20 cellular contexts compared by ENCODE assay signal in genomic region chr4:186919340-186919739, GRCh38.
DNase-seq lines count a peak whose midpoint lies in the region; ATAC-seq and TF ChIP-seq lines count a peak whose summit lies in the region.
"Had no signal": no experiment of that assay in that cellular context is flagged by ENCODE, and none has a peak within 500 bp of the region (broad histone marks: within the 10 kb centered on the region; RNA-seq: fewer than 3 reads in every experiment).

No MANE protein-coding gene starts in this region.

- TF ChIP-seq CTCF in MCF 10A (IDR thresholded peaks at IDR 0.05; ENCODE audit: unreplicated experiment), result no peak
- TF ChIP-seq CTCF in mammary epithelial cell (conservative IDR thresholded peaks at IDR 0.05 in 1 of 2, IDR thresholded peaks at IDR 0.05 in 1 of 2; ENCODE audit: extremely low read depth in 1 of 2, insufficient read depth in 1 of 2, low read depth in 1 of 2, low read length in 2 of 2), result no peak
- TF ChIP-seq CTCF in fibroblast of lung (conservative IDR thresholded peaks at IDR 0.05 in 1 of 2, IDR thresholded peaks at IDR 0.05 in 1 of 2; ENCODE audit: low read depth in 1 of 2, low read length in 2 of 2), result no peak
- TF ChIP-seq CTCF in endodermal cell (conservative IDR thresholded peaks at IDR 0.05), result no peak

- DNase-seq in MCF 10A (ENCODE audit: unreplicated experiment), result no peak
- no peak for DNase-seq in mammary epithelial cell
- no peak for DNase-seq in fibroblast of lung (ENCODE audit: low read depth in 2 of 2)
- DNase-seq in neuronal stem cell (ENCODE audit: low spot score), result no peak
- no peak for DNase-seq in NCI-H146 treated with DMSO at 0.1 percent for 48 hours (lab: John Stamatoyannopoulos, UW; ENCODE audit: unreplicated experiment)
- DNase-seq in NCI-H510A treated with DMSO at 0.1 percent for 48 hours (lab: John Stamatoyannopoulos, UW), result no peak
- DNase-seq in endodermal cell, result no peak
- no peak for DNase-seq in T-helper 17 cell
- DNase-seq: 8988T, DMS 273 treated with DMSO at 0.1 percent for 48 hours, DND-41, H9, Karpas-422, MG63, NCI-H1092 treated with DMSO at 0.1 percent for 48 hours, NCI-H1694, NCI-H2081 treated with DMSO at 0.1 percent for 48 hours, SIG-M5 had no signal

- no peak overlapping the region for H3K9ac ChIP-seq in mammary epithelial cell (ENCODE audit: insufficient read depth, low read length)
- H3K9ac ChIP-seq in fibroblast of lung (ENCODE audit: insufficient read depth, low read length), result no peak overlapping the region
- no peak overlapping the region for H3K9ac ChIP-seq in neuronal stem cell (ENCODE audit: low read depth, low read length, poor library complexity)
- no peak overlapping the region for H3K9ac ChIP-seq in endodermal cell (ENCODE audit: extremely low read depth, low read length, poor library complexity, severe bottlenecking)

- H3K79me2 ChIP-seq in mammary epithelial cell (ENCODE audit: insufficient read depth, low read length), result no peaks in the 10 kb centered on the region
- no peaks in the 10 kb centered on the region for H3K79me2 ChIP-seq in fibroblast of lung (ENCODE audit: control insufficient read depth, insufficient read depth, low read length)

- H3K9me3 Mint-ChIP-seq in MCF 10A (ENCODE audit: unreplicated experiment), result peaks cover 15% of the 10 kb centered on the region
- no peaks in the 10 kb centered on the region for H3K9me3 Mint-ChIP-seq in endodermal cell
- H3K9me3 Mint-ChIP-seq: H9 had no signal

- no peak overlapping the region for H3K4me3 ChIP-seq in mammary epithelial cell (replicated peaks in 1 of 3; ENCODE audit: insufficient read depth in 1 of 3, low read depth in 2 of 3, low read length in 3 of 3)
- H3K4me3 ChIP-seq in fibroblast of lung (replicated peaks in 1 of 4; ENCODE audit: control extremely low read depth in 1 of 4, insufficient read depth in 1 of 4, low read depth in 3 of 4, low read length in 4 of 4), result no peak overlapping the region
- no peak overlapping the region for H3K4me3 ChIP-seq in neuronal stem cell (ENCODE audit: low read length in 2 of 2)
- H3K4me3 ChIP-seq in endodermal cell (ENCODE audit: low read length), result no peak overlapping the region
- H3K4me3 ChIP-seq: MG63 had no signal

- H2BK120ac ChIP-seq in neuronal stem cell (ENCODE audit: low read depth, low read length), result no peak overlapping the region

- peaks cover 9% of the 10 kb centered on the region for H3K4me1 Mint-ChIP-seq in MCF 10A (ENCODE audit: insufficient read depth, unreplicated experiment)
- no peaks in the 10 kb centered on the region for H3K4me1 Mint-ChIP-seq in endodermal cell
- H3K4me1 Mint-ChIP-seq in T-helper 17 cell, result no peaks in the 10 kb centered on the region
- H3K4me1 Mint-ChIP-seq: B cell, IgD-negative memory B cell had no signal

- H3K14ac ChIP-seq in neuronal stem cell (ENCODE audit: low read length), result no peak overlapping the region

- H2AFZ ChIP-seq in mammary epithelial cell (ENCODE audit: low read depth, low read length) (no peak overlapping the region), fibroblast of lung (ENCODE audit: low read length) (peak overlapping the region; percentile 58), neuronal stem cell (ENCODE audit: low read length) (no peak overlapping the region)

- intact Hi-C loops in MCF 10A (cut with micrococcal nuclease) (no loop called here), mammary epithelial cell (cut with micrococcal nuclease) (no loop called here)

- peaks cover 4% of the 10 kb centered on the region for H3K9me3 ChIP-seq in mammary epithelial cell (replicated peaks; ENCODE audit: insufficient read depth, low read length)
- H3K9me3 ChIP-seq in fibroblast of lung (ENCODE audit: control insufficient read depth, insufficient read depth, low read depth, low read length), result no peaks in the 10 kb centered on the region
- H3K9me3 ChIP-seq in neuronal stem cell (replicated peaks in 1 of 2; ENCODE audit: control insufficient read depth in 2 of 2, insufficient read depth in 1 of 2, low read depth in 1 of 2, low read length in 2 of 2), result no peaks in the 10 kb centered on the region
- H3K9me3 ChIP-seq in endodermal cell (ENCODE audit: control insufficient read depth, low read length), result no peaks in the 10 kb centered on the region
- no peaks in the 10 kb centered on the region for H3K9me3 ChIP-seq in T-helper 17 cell (ENCODE audit: control insufficient read depth, low read length, poor library complexity, severe bottlenecking)
- H3K9me3 ChIP-seq: MG63 had no signal

- H4K20me1 ChIP-seq in mammary epithelial cell (ENCODE audit: insufficient read depth, low read length) (no peaks in the 10 kb centered on the region), fibroblast of lung (ENCODE audit: control insufficient read depth, extremely low read depth, insufficient read depth, low read length) (no peaks in the 10 kb centered on the region)

- H3K23ac ChIP-seq in neuronal stem cell (ENCODE audit: low read depth, low read length, poor library complexity), result no peak overlapping the region

- H3K27ac Mint-ChIP-seq in MCF 10A (ENCODE audit: low read depth, unreplicated experiment), result peak overlapping the region; percentile 99
- no peak overlapping the region for H3K27ac Mint-ChIP-seq in endodermal cell
- no peak overlapping the region for H3K27ac Mint-ChIP-seq in T-helper 17 cell
- H3K27ac Mint-ChIP-seq: B cell, IgD-negative memory B cell had no signal

- H3K36me3 Mint-ChIP-seq in MCF 10A (ENCODE audit: insufficient read depth, unreplicated experiment), result no peaks in the 10 kb centered on the region
- H3K36me3 Mint-ChIP-seq in endodermal cell (ENCODE audit: low read depth), result no peaks in the 10 kb centered on the region
- peaks cover 2% of the 10 kb centered on the region for H3K36me3 Mint-ChIP-seq in T-helper 17 cell (ENCODE audit: low read depth)
- H3K36me3 Mint-ChIP-seq: IgD-negative memory B cell had no signal

- H3K4me2 ChIP-seq in mammary epithelial cell (ENCODE audit: insufficient read depth, low read depth, low read length), result no peak overlapping the region
- H3K4me2 ChIP-seq in fibroblast of lung (ENCODE audit: extremely low read depth, insufficient read depth, low read length), result no peak overlapping the region
- no peak overlapping the region for H3K4me2 ChIP-seq in neuronal stem cell (ENCODE audit: insufficient read depth, low read length, poor library complexity, severe bottlenecking)

- ATAC-seq in T-helper 17 cell, result no peak

- H3K27me3 ChIP-seq in mammary epithelial cell (ENCODE audit: insufficient read depth, low read length) (no peaks in the 10 kb centered on the region), fibroblast of lung (ENCODE audit: control insufficient read depth, insufficient read depth, low read length) (no peaks in the 10 kb centered on the region), neuronal stem cell (ENCODE audit: control insufficient read depth in 3 of 3, insufficient read depth in 3 of 3, low read depth in 1 of 3, low read length in 3 of 3) (no peaks in the 10 kb centered on the region), endodermal cell (ENCODE audit: control insufficient read depth, insufficient read depth, low read length, poor library complexity, severe bottlenecking) (no peaks in the 10 kb centered on the region)
- H3K27me3 ChIP-seq: MG63 had no signal

- H3K27ac ChIP-seq in mammary epithelial cell (ENCODE audit: insufficient read depth, low read depth, low read length) (no peak overlapping the region), fibroblast of lung (ENCODE audit: insufficient read depth, low read length) (peak overlapping the region; percentile 66), neuronal stem cell (replicated peaks; ENCODE audit: low read length) (no peak overlapping the region), endodermal cell (ENCODE audit: low read depth, low read length) (no peak overlapping the region)

- H3K18ac ChIP-seq in neuronal stem cell (ENCODE audit: low read length), result peak overlapping the region; percentile 62

- WGBS in mammary epithelial cell (ENCODE audit: low coverage, missing lambda C conversion rate), result 91% methylated on average over 13 of the region's 16 CpGs
- WGBS in neuronal stem cell (ENCODE audit: extremely low coverage in 2 of 2, insufficient read length in 2 of 2, insufficient replicate concordance in 1 of 2), 2 donors, result no CpG with 5 or more reads among the region's 16 CpGs
- WGBS in endodermal cell (ENCODE audit: insufficient coverage in 1 of 2, insufficient read length in 1 of 2), 2 experiments, result 97 to 98% methylated on average over 9 to 16 of the region's 16 CpGs

- dilution Hi-C loops in mammary epithelial cell (cut with HindIII; ENCODE audit: low sequenced_read_pairs), result no loop called here

- H3K79me1 ChIP-seq in neuronal stem cell (ENCODE audit: low read depth, low read length), result no peaks in the 10 kb centered on the region

- H2AK5ac ChIP-seq in neuronal stem cell (ENCODE audit: low read depth, low read length), result no peak overlapping the region

- POLR2A ChIA-PET in MCF 10A (lab: Yijun Ruan, JAX), result no interaction called here

- no peak overlapping the region for H3K4ac ChIP-seq in neuronal stem cell (ENCODE audit: low read length)

- CTCF ChIA-PET in MCF 10A (lab: Yijun Ruan, JAX) (no interaction called here), mammary epithelial cell (lab: Charles Lee; ENCODE audit: low non-redundant PET) (no interaction called here)

- H4K91ac ChIP-seq in neuronal stem cell (ENCODE audit: low read depth, low read length, poor library complexity), result no peak overlapping the region

- H3K4me1 ChIP-seq in mammary epithelial cell (ENCODE audit: insufficient read depth, low read length) (peaks cover 17% of the 10 kb centered on the region), fibroblast of lung (ENCODE audit: control insufficient read depth, extremely low read depth, insufficient read depth, low read length) (peaks cover 4% of the 10 kb centered on the region), neuronal stem cell (ENCODE audit: control insufficient read depth in 2 of 2, insufficient read depth in 1 of 2, low read depth in 1 of 2, low read length in 2 of 2) (peaks cover 4 to 7% of the 10 kb centered on the region in 2 donors), endodermal cell (ENCODE audit: control insufficient read depth, insufficient read depth, low read length) (no peaks in the 10 kb centered on the region)

- in situ Hi-C loops in mammary epithelial cell (cut with MboI; ENCODE audit: low sequenced_read_pairs in 2 of 2), result loop anchor here in 1 of 2 donors (25.0 kb wide), 1 partner anchor 182 kb away; no protein-coding TSS in a partner anchor

- no peak overlapping the region for H2BK15ac ChIP-seq in neuronal stem cell (ENCODE audit: low read length)

- no peaks in the 10 kb centered on the region for H3K36me3 ChIP-seq in mammary epithelial cell (ENCODE audit: insufficient read depth, low read length)
- no peaks in the 10 kb centered on the region for H3K36me3 ChIP-seq in fibroblast of lung (ENCODE audit: control insufficient read depth, insufficient read depth, low read length)
- H3K36me3 ChIP-seq in neuronal stem cell (replicated peaks in 1 of 2; ENCODE audit: control insufficient read depth in 2 of 2, insufficient read depth in 2 of 2, low read length in 2 of 2), result no peaks in the 10 kb centered on the region
- no peaks in the 10 kb centered on the region for H3K36me3 ChIP-seq in endodermal cell (ENCODE audit: control insufficient read depth, insufficient read depth, low read length)
- H3K36me3 ChIP-seq: MG63 had no signal

- no peak overlapping the region for H2BK12ac ChIP-seq in neuronal stem cell (ENCODE audit: low read length)

- H2BK5ac ChIP-seq in neuronal stem cell (ENCODE audit: low read length), result no peak overlapping the region

- no peak overlapping the region for H3K4me3 Mint-ChIP-seq in MCF 10A (ENCODE audit: unreplicated experiment)
- no peak overlapping the region for H3K4me3 Mint-ChIP-seq in endodermal cell
- H3K4me3 Mint-ChIP-seq in T-helper 17 cell, result no peak overlapping the region
- H3K4me3 Mint-ChIP-seq: B cell, H9, IgD-negative memory B cell had no signal

- no TSS peak for BruUV-seq in MCF 10A (replicated peaks; lab: Mats Ljungman, UMichigan)
- no TSS peak for BruUV-seq in mammary epithelial cell (replicated peaks; lab: Mats Ljungman, UMichigan)

- H4K8ac ChIP-seq in neuronal stem cell (ENCODE audit: low read depth, low read length), result no peak overlapping the region

- no peaks in the 10 kb centered on the region for H3K27me3 Mint-ChIP-seq in MCF 10A (ENCODE audit: insufficient read depth, unreplicated experiment)
- H3K27me3 Mint-ChIP-seq in endodermal cell (ENCODE audit: insufficient read depth), result no peaks in the 10 kb centered on the region
- no peaks in the 10 kb centered on the region for H3K27me3 Mint-ChIP-seq in T-helper 17 cell
- H3K27me3 Mint-ChIP-seq: B cell, IgD-negative memory B cell had no signal
